In genomic region chr1:113677250-113678158, GRCh38 we compare ENCODE assay signal across 9 cellular contexts.
A peak's percentile ranks its signal among the peaks of the same experiment; 100 is the strongest.
DNase-seq lines count a peak whose midpoint lies in the region; ATAC-seq, FAIRE-seq and TF ChIP-seq lines count a peak whose summit lies in the region.
"Had no signal": no experiment of that assay in that cellular context is flagged by ENCODE, and none has a peak within 500 bp of the region (broad histone marks: within the 10 kb centered on the region; RNA-seq: fewer than 3 reads in every experiment).

No MANE protein-coding gene starts in this region.

- DNase-seq in AG10803 (ENCODE audit: low read depth), result peak; percentile 46
- peak; percentile 14 for DNase-seq in GM18507 (ENCODE audit: extremely low spot score, insufficient read length, low read depth)
- DNase-seq in NCI-H2171 treated with DMSO at 0.1 percent for 48 hours (lab: John Stamatoyannopoulos, UW), result peak; percentile 93
- peak; percentile 52 to 89 (median 78) for DNase-seq in adrenal gland
- DNase-seq in right cardiac atrium, result peak in 1 of 3 donors; percentile 26
- DNase-seq in smooth muscle cell of the brain vasculature (ENCODE audit: low read depth, low spot score), result peak; percentile 17

- no peak overlapping the region for H3K4me3 ChIP-seq in AG10803 (ENCODE audit: low read length)
- no peak overlapping the region for H3K4me3 ChIP-seq in adrenal gland
- no peak overlapping the region for H3K4me3 ChIP-seq in right cardiac atrium (ENCODE audit: low read length)

- FAIRE-seq in GM18507 (lab: Jason Lieb, UNC), result peak; percentile 74

- TF ChIP-seq POLR2A in adrenal gland (IDR thresholded peaks at IDR 0.05), result no peak

- H3K27ac ChIP-seq in adrenal gland (peak overlapping the region in 1 of 5 donors; percentile 5), right cardiac atrium (ENCODE audit: low read length) (no peak overlapping the region)
- H3K27ac ChIP-seq: epithelial cell of prostate had no signal

- no peaks in the 10 kb centered on the region for H3K36me3 ChIP-seq in adrenal gland (replicated peaks in 1 of 2)

- WGBS in adrenal gland, 4 donors, result 27 to 40% (median 30%) methylated on average over 7 of the region's 7 CpGs
- 29% methylated on average over 7 of the region's 7 CpGs for WGBS in right cardiac atrium

- H3K27me3 ChIP-seq in adrenal gland, result no peaks in the 10 kb centered on the region
- H3K27me3 ChIP-seq in right cardiac atrium (ENCODE audit: control insufficient read depth, insufficient read depth), result no peaks in the 10 kb centered on the region

- H3K4me1 ChIP-seq in adrenal gland (replicated peaks in 1 of 2) (peaks cover 6 to 13% of the 10 kb centered on the region in 2 donors), right cardiac atrium (ENCODE audit: control insufficient read depth, insufficient read depth, low read length) (no peaks in the 10 kb centered on the region)

- TF ChIP-seq CTCF in AG10803 (conservative IDR thresholded peaks at IDR 0.05; ENCODE audit: low read length) (peak; percentile 67), adrenal gland (IDR thresholded peaks at IDR 0.05) (peak; percentile 48 to 83 (median 62))

- ATAC-seq in right cardiac atrium (peak; percentile 38 to 84), HG02623 (IDR thresholded peaks at IDR 0.05; ENCODE audit: unreplicated experiment) (no peak), GM21619 (IDR thresholded peaks at IDR 0.05; ENCODE audit: unreplicated experiment) (no peak)

- intact Hi-C loops in adrenal gland (cut with DNase I), result loop anchor here (5.0 to 10.0 kb wide), 2 partner anchors 533 to 535 kb away; no protein-coding TSS in a partner anchor
- intact Hi-C loops in right cardiac atrium (cut with DNase I), result loop anchor here (5.0 kb wide), 1 partner anchor 535 kb away; no protein-coding TSS in a partner anchor

- H3K9me3 ChIP-seq in adrenal gland (replicated peaks in 1 of 3) (no peaks in the 10 kb centered on the region), right cardiac atrium (ENCODE audit: control insufficient read depth, low read length) (no peaks in the 10 kb centered on the region)

Comparison
In these comparisons a context has a peak if more than half of its experiments do, and no peak if none do; other contexts are left out.
1. ATAC-seq: peak in right cardiac atrium (2 of 2); none in HG02623 (single experiment) and GM21619 (single experiment).